Comparison of ENCODE assay signal across 20 cellular contexts in the genomic region with DNA sequence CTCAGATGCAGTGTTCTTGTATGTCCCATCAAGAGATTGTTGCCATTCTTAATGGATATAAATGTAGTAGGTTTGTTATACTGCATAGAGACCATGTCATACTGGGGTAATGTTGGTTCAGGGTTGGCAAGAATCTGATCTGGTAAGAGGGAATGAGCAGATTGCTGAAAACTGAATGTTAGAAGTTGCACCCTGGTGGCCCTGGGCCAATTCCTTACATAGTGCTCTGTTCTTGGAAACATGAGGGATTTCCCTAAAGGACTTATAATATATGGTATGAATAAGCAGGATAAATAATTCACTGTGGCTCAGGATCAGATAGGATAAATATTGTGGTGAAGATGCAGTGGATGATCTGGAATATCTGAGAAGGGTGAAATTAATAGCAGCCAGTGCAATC.
"Had no signal": no experiment of that assay in that cellular context is flagged by ENCODE, and none has a peak within 500 bp of the region (broad histone marks: within the 10 kb centered on the region; RNA-seq: fewer than 3 reads in every experiment).

No MANE protein-coding gene starts in this region.

- H3K4me1 ChIP-seq: colonic mucosa had no signal

- H3K27ac ChIP-seq: colonic mucosa, prostate gland, thoracic aorta, uterus had no signal

- H3K4me3 ChIP-seq: colonic mucosa, prostate gland, sigmoid colon, skin epidermis, stomach, thoracic aorta, transverse colon, uterus had no signal

- H3K9ac ChIP-seq: parathyroid adenoma had no signal

- FAIRE-seq: endothelial cell of umbilical vein had no signal

- H3K27me3 ChIP-seq: colonic mucosa, sigmoid colon, stomach, transverse colon, uterus had no signal

- DNase-seq: colonic mucosa; dermis blood vessel endothelial cell; endodermal cell; erythroblast; foreskin melanocyte; islet precursor cell; mesendoderm; naive B cell; sigmoid colon; stimulated activated CD4-positive, alpha-beta T cell treated with anti-CD3 and anti-CD28 coated beads, Interleukin-12 subunit alpha, Interleukin-12 subunit beta, amount 100 ng/mL, for 4 hours; stimulated activated naive CD4-positive, alpha-beta T cell; stomach; substantia nigra; uterus had no signal

- H2AFZ ChIP-seq: parathyroid adenoma had no signal

- H3K9me3 ChIP-seq: colonic mucosa, prostate gland, sigmoid colon, stomach, thoracic aorta, transverse colon, uterus had no signal

- H3K36me3 ChIP-seq: colonic mucosa, prostate gland, sigmoid colon, stomach, thoracic aorta, transverse colon, uterus had no signal
